ENCODE assay signal across 8 cellular contexts in the genomic region with DNA sequence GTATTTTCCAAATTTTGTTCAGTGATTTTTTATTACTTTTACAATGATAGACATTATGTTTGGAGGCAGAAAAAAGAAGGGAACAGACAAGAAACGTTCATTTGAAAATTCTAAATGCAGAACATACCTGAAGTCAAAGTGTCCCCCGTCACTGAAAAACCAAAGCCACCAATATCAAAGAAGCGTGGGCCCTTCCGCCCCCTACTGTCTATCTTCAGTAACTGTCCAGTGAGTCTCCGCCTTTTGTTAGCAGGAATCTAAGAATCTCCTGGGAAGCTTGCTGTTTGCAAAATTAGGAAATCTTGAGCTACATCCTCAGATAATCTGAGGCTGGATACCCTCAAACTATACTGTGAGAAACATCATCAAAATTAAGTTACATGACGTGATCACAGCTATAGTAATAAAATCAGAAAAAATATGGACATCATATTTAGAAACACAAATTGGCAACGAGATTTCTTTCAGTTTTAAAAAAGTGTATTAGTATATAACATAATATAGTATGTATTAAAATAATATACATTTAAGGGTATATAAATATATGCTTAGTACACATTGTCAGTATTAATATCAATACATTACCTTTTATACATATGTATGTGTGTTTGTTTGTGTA.
DNase-seq lines count a peak whose midpoint lies in the region; ATAC-seq and TF ChIP-seq lines count a peak whose summit lies in the region.

No MANE protein-coding gene starts in this region.

- no peaks in the 10 kb centered on the region for H3K36me3 Mint-ChIP-seq in activated CD4-positive, alpha-beta T cell treated with anti-CD3 and anti-CD28 coated beads, Interleukin-2, amount 10 ng/mL, durations not matched to agents 24 days and 14 days (ENCODE audit: low read depth)
- no peaks in the 10 kb centered on the region for H3K36me3 Mint-ChIP-seq in naive B cell

- no peak overlapping the region for H3K27ac Mint-ChIP-seq in activated CD4-positive, alpha-beta T cell treated with anti-CD3 and anti-CD28 coated beads, Interleukin-2, amount 10 ng/mL, durations not matched to agents 24 days and 14 days
- no peak overlapping the region for H3K27ac Mint-ChIP-seq in naive B cell

- no peaks in the 10 kb centered on the region for H3K9me3 ChIP-seq in tibial nerve

- no peak overlapping the region for H3K4me3 Mint-ChIP-seq in activated CD4-positive, alpha-beta T cell treated with anti-CD3 and anti-CD28 coated beads, Interleukin-2, amount 10 ng/mL, durations not matched to agents 24 days and 14 days
- H3K4me3 Mint-ChIP-seq in naive B cell: no peak overlapping the region

- H3K27me3 Mint-ChIP-seq in activated CD4-positive, alpha-beta T cell treated with anti-CD3 and anti-CD28 coated beads, Interleukin-2, amount 10 ng/mL, durations not matched to agents 24 days and 14 days: peaks cover 18% of the 10 kb centered on the region
- H3K27me3 Mint-ChIP-seq in naive B cell: no peaks in the 10 kb centered on the region

- H3K36me3 ChIP-seq in tibial nerve: no peaks in the 10 kb centered on the region

- DNase-seq in GM12864 (ENCODE audit: low read depth) (no peak), NCI-H146 (lab: John Stamatoyannopoulos, UW) (peak; percentile 71), epithelial cell of prostate (ENCODE audit: low read depth, low spot score) (no peak), naive B cell (peak; percentile 46), tibial nerve (ENCODE audit: low spot score in 2 of 2) (peak; percentile 28 to 61)
- DNase-seq in activated CD4-positive, alpha-beta T cell treated with anti-CD3 and anti-CD28 coated beads, Interleukin-2, amount 10 ng/mL, durations not matched to agents 24 days and 14 days: peak; percentile 84

- H3K4me1 Mint-ChIP-seq in activated CD4-positive, alpha-beta T cell treated with anti-CD3 and anti-CD28 coated beads, Interleukin-2, amount 10 ng/mL, durations not matched to agents 24 days and 14 days: peaks cover 9% of the 10 kb centered on the region
- H3K4me1 Mint-ChIP-seq in naive B cell: no peaks in the 10 kb centered on the region

- H3K4me3 ChIP-seq in GM12864 (ENCODE audit: low read depth, low read length) (no peak overlapping the region), tibial nerve (no peak overlapping the region)

- 20 to 23% methylated on average over 7 of the region's 7 CpGs for WGBS in tibial nerve, 2 donors

- ATAC-seq in naive B cell (ENCODE audit: low read depth in 2 of 2): peak in 1 of 2 donors; percentile 45
- ATAC-seq in HG03442 (IDR thresholded peaks at IDR 0.05; ENCODE audit: unreplicated experiment): no peak

- TF ChIP-seq POLR2A in tibial nerve (IDR thresholded peaks at IDR 0.05): no peak

- TF ChIP-seq CTCF in 22Rv1 (IDR thresholded peaks at IDR 0.05) (peak; percentile 92), GM12864 (IDR thresholded peaks at IDR 0.05; ENCODE audit: low read depth, low read length, missing control alignments) (peak; percentile 82), tibial nerve (IDR thresholded peaks at IDR 0.05) (peak; percentile 85 to 90 (median 87))

- intact Hi-C loops in activated CD4-positive, alpha-beta T cell treated with anti-CD3 and anti-CD28 coated beads, Interleukin-2, amount 10 ng/mL, durations not matched to agents 24 days and 14 days (cut with micrococcal nuclease): loop anchor here (1.0 to 10.0 kb wide), 4 partner anchors 682 to 1416 kb away; no protein-coding TSS in a partner anchor

- peaks cover 0 to 28% (median 0%) of the 10 kb centered on the region in 4 donors for H3K4me1 ChIP-seq in tibial nerve

- no peaks in the 10 kb centered on the region for H3K9me3 Mint-ChIP-seq in activated CD4-positive, alpha-beta T cell treated with anti-CD3 and anti-CD28 coated beads, Interleukin-2, amount 10 ng/mL, durations not matched to agents 24 days and 14 days
- H3K9me3 Mint-ChIP-seq in naive B cell: no peaks in the 10 kb centered on the region

- H3K27ac ChIP-seq in 22Rv1 (no peak overlapping the region), epithelial cell of prostate (peak overlapping the region; percentile 29), tibial nerve (no peak overlapping the region)

- TF ChIP-seq EP300 in tibial nerve (IDR thresholded peaks at IDR 0.05): peak in 1 of 2 donors; percentile 72

- H3K27me3 ChIP-seq in tibial nerve: no peaks in the 10 kb centered on the region

Comparison
In these comparisons a context has a peak if more than half of its experiments do, and no peak if none do; other contexts are left out.
1. DNase-seq: peak in NCI-H146 (single experiment), activated CD4-positive, alpha-beta T cell treated with anti-CD3 and anti-CD28 coated beads, Interleukin-2, amount 10 ng/mL, durations not matched to agents 24 days and 14 days (single experiment), naive B cell (single experiment) and tibial nerve (2 of 2); none in GM12864 (single experiment) and epithelial cell of prostate (single experiment).
2. Peak in every context shown above with its lines, with median percentiles within 50 percentile points of each other: CTCF ChIP-seq.